Comparison of ENCODE assay signal across 19 cellular contexts in the genomic region with DNA sequence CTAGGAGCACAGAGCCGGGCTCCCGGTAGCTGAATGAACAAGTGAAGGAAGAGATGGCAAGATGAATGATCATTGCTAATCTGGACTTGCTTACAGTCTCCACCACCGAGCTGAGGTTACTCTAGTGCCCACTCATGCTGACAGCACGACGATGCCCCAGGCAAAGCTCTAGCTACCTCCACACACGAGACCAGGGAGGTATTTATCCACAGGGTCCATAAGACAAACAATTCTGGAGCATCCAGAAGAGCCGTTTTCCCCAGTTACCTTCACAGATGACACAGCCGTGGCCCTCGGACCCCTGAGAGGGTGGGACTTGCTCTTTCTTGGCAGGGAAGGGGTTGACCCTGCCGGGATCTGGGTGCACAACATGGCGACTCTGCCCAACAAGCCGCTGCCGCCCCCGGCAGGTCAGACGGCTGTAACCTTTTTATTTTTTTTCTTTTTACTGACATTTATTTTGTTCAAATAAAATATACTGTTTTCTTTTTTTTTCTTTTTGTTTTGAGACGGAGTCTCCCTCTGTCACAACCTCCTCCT.
"Had no signal": no experiment of that assay in that cellular context is flagged by ENCODE, and none has a peak within 500 bp of the region (broad histone marks: within the 10 kb centered on the region; RNA-seq: fewer than 3 reads in every experiment).

No MANE protein-coding gene starts in this region.

- H3K36me3 Mint-ChIP-seq: activated naive CD8-positive, alpha-beta T cell treated with anti-CD3 and anti-CD28 coated beads, Interleukin-2, amount 10 ng/mL, durations not matched to agents 7 days and 5 days had no signal

- H3K36me3 ChIP-seq: neural progenitor cell, ovary, thoracic aorta had no signal

- H3K4me2 ChIP-seq: neural progenitor cell had no signal

- H3K27ac Mint-ChIP-seq: activated CD4-positive, alpha-beta T cell treated with anti-CD3 and anti-CD28 coated beads, Interleukin-2, amount 10 ng/mL, durations not matched to agents 24 days and 14 days; activated CD8-positive, alpha-beta T cell treated with anti-CD3 and anti-CD28 coated beads for 36 hours; activated naive CD8-positive, alpha-beta T cell treated with anti-CD3 and anti-CD28 coated beads, Interleukin-2, amount 10 ng/mL, durations not matched to agents 7 days and 5 days; activated T-helper 2 cell treated with anti-CD3 and anti-CD28 coated beads, Interferon-gamma antibody, Interleukin-2, Interleukin-4, amounts not matched to agents 10 μg/mL and 5 μg/mL and 100 μg/mL, durations not matched to agents 14 hours and 24 hours and 36 hours; stimulated activated naive B cell treated with anti-CD40 and anti-IgM and Interleukin-4, amounts not matched to agents 10 μg/mL and 1 μg/mL and 100 μg/mL, for 72 hours had no signal

- H3K27ac ChIP-seq: body of pancreas, neural progenitor cell, ovary, thoracic aorta had no signal

- H3K27me3 Mint-ChIP-seq: activated CD4-positive, alpha-beta T cell treated with anti-CD3 and anti-CD28 coated beads, Interleukin-2, amount 10 ng/mL, durations not matched to agents 24 days and 14 days had no signal

- ATAC-seq: activated CD8-positive, alpha-beta T cell treated with anti-CD3 and anti-CD28 coated beads for 36 hours; body of pancreas; left lobe of liver; sciatic nerve; stimulated activated naive B cell treated with anti-CD40 and anti-IgM and Interleukin-4, amounts not matched to agents 10 μg/mL and 1 μg/mL and 100 μg/mL, for 72 hours had no signal

- H3K4me1 Mint-ChIP-seq: activated CD4-positive, alpha-beta T cell treated with anti-CD3 and anti-CD28 coated beads, Interleukin-2, amount 10 ng/mL, durations not matched to agents 24 days and 14 days; activated naive CD8-positive, alpha-beta T cell treated with anti-CD3 and anti-CD28 coated beads, Interleukin-2, amount 10 ng/mL, durations not matched to agents 7 days and 5 days had no signal

- DNase-seq: activated CD4-positive, alpha-beta T cell treated with anti-CD3 and anti-CD28 coated beads, Interleukin-2, amount 10 ng/mL, durations not matched to agents 24 days and 14 days; activated CD8-positive, alpha-beta T cell treated with anti-CD3 and anti-CD28 coated beads for 36 hours; activated naive CD4-positive, alpha-beta T cell treated with Interleukin-2 at 50 U/mL for 16 hours; activated naive CD8-positive, alpha-beta T cell treated with anti-CD3 and anti-CD28 coated beads, Interleukin-2, amount 10 ng/mL, durations not matched to agents 7 days and 5 days; activated T-cell treated with anti-CD3 and anti-CD28 coated beads, Interleukin-2, amount 50 U/mL, for 1 hour; body of pancreas; central memory CD4-positive, alpha-beta T cell; foreskin melanocyte; hypothalamus; islet precursor cell; ovary; stimulated activated naive B cell treated with anti-CD40 and anti-IgM and Interleukin-4, amounts not matched to agents 10 μg/mL and 1 μg/mL and 100 μg/mL, for 72 hours; T-helper 1 cell; T-helper 9 cell had no signal

- H3K4me3 ChIP-seq: body of pancreas, neural progenitor cell, ovary, thoracic aorta had no signal

- H2AFZ ChIP-seq: neural progenitor cell had no signal

- H3K4me1 ChIP-seq: body of pancreas had no signal

- H3K27me3 ChIP-seq: body of pancreas, neural progenitor cell, ovary had no signal

- H3K4me3 Mint-ChIP-seq: activated CD4-positive, alpha-beta T cell treated with anti-CD3 and anti-CD28 coated beads, Interleukin-2, amount 10 ng/mL, durations not matched to agents 24 days and 14 days; activated CD8-positive, alpha-beta T cell treated with anti-CD3 and anti-CD28 coated beads for 36 hours; activated naive CD8-positive, alpha-beta T cell treated with anti-CD3 and anti-CD28 coated beads, Interleukin-2, amount 10 ng/mL, durations not matched to agents 7 days and 5 days; neural progenitor cell; stimulated activated naive B cell treated with anti-CD40 and anti-IgM and Interleukin-4, amounts not matched to agents 10 μg/mL and 1 μg/mL and 100 μg/mL, for 72 hours had no signal

- H3K9ac ChIP-seq: neural progenitor cell had no signal

- H3K9me3 Mint-ChIP-seq: activated CD4-positive, alpha-beta T cell treated with anti-CD3 and anti-CD28 coated beads, Interleukin-2, amount 10 ng/mL, durations not matched to agents 24 days and 14 days; activated CD8-positive, alpha-beta T cell treated with anti-CD3 and anti-CD28 coated beads for 36 hours; activated naive CD8-positive, alpha-beta T cell treated with anti-CD3 and anti-CD28 coated beads, Interleukin-2, amount 10 ng/mL, durations not matched to agents 7 days and 5 days; activated T-helper 2 cell treated with anti-CD3 and anti-CD28 coated beads, Interferon-gamma antibody, Interleukin-2, Interleukin-4, amounts not matched to agents 10 μg/mL and 5 μg/mL and 100 μg/mL, durations not matched to agents 14 hours and 24 hours and 36 hours had no signal

- H3K9me3 ChIP-seq: body of pancreas, ovary, thoracic aorta had no signal
